Comparison of ENCODE assay signal across 1 cellular context in genomic region chr5:179679014-179679674, GRCh38.
TF ChIP-seq lines count a peak whose summit lies in the region.

No MANE protein-coding gene starts in this region.

TF ChIP-seq in H1, 55 proteins besides CTCF, POLR2A, EP300 and RAD21 (continued from another document):
- TF ChIP-seq GTF2F1 (IDR thresholded peaks at IDR 0.05; ENCODE audit: borderline replicate concordance, low read depth, low read length) (peak; percentile 15; the same call in 1 of the 2 replicates), TBP (IDR thresholded peaks at IDR 0.05; ENCODE audit: low read depth, low read length) (peak; percentile 32; the same call in 1 of the 2 replicates), E2F6 (IDR thresholded peaks at IDR 0.05) (peak; percentile 96), YY1 (IDR thresholded peaks at IDR 0.05; ENCODE audit: low read depth, low read length) (peak; percentile 77), USF2 (IDR thresholded peaks at IDR 0.05; ENCODE audit: low read length) (no peak), KDM1A (IDR thresholded peaks at IDR 0.05; ENCODE audit: borderline replicate concordance, low read length) (peak; percentile 72; the same call in 1 of the 2 replicates), TAF1 (IDR thresholded peaks at IDR 0.05; ENCODE audit: low read depth, low read length) (peak; percentile 59), BRCA1 (IDR thresholded peaks at IDR 0.05; ENCODE audit: low read depth, low read length) (0 out of 2 replicates have a peak, but pooled peaks have one; percentile 2), HDAC6 (IDR thresholded peaks at IDR 0.05; ENCODE audit: low read depth, low read length) (no peak)
